4 cellular contexts compared by ENCODE assay signal in the genomic region with DNA sequence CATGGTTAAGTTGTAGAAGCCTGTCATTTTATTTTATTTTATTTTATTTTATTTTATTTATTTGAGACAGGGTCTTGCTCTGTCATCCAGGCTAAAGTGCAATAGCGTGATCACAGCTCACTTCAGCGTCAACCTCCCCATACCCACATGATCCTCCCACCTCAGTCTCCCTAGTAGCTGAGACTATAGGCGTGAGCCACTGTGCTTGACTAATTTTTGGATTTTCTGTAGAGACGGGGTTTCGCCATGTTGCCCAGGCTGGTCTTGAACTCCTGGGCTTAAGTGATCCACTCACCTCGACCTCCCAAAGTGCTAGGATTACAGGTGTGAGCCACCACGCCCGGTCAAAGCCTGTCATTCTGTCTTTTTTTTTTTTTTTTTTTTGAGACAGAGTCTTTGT. TPM values are rescaled to one million over a fixed set of nuclear protein-coding genes. Genes with fewer than 3 reads are reported as not detected.
"Had no signal": no experiment of that assay in that cellular context is flagged by ENCODE, and none has a peak within 500 bp of the region (broad histone marks: within the 10 kb centered on the region; RNA-seq: fewer than 3 reads in every experiment).

No MANE protein-coding gene starts in this region.

RNA-seq across cellular contexts. Expression of gene BICDL1, which starts 8.3 kb away (rescaled TPM):
- total RNA-seq: ascending aorta, dermis microvascular lymphatic vessel endothelial cell, endothelial cell of umbilical vein, fibroblast of lung had no signal
